ENCODE assay signal across 13 cellular contexts in genomic region chr12:124386059-124386458, GRCh38.
DNase-seq lines count a peak whose midpoint lies in the region; ATAC-seq and TF ChIP-seq lines count a peak whose summit lies in the region.
"Had no signal": no experiment of that assay in that cellular context is flagged by ENCODE, and none has a peak within 500 bp of the region (broad histone marks: within the 10 kb centered on the region; RNA-seq: fewer than 3 reads in every experiment).

No MANE protein-coding gene starts in this region.

- H3K4me3 ChIP-seq in fibroblast of villous mesenchyme (ENCODE audit: low read depth, low read length): peak overlapping the region; percentile 35
- peak overlapping the region; percentile 79 for H3K4me3 ChIP-seq in psoas muscle
- no peak overlapping the region for H3K4me3 ChIP-seq in right lobe of liver
- H3K4me3 ChIP-seq: GM12878, neural progenitor cell had no signal

- H3K27ac ChIP-seq in C4-2B (peak overlapping the region; percentile 94; the same call in 1 of the 2 replicates), psoas muscle (peak overlapping the region; percentile 96), right lobe of liver (no peak overlapping the region)
- H3K27ac ChIP-seq: KMS-11, neural progenitor cell had no signal

- TF ChIP-seq CTCF in C4-2B (conservative IDR thresholded peaks at IDR 0.05) (no peak), fibroblast of villous mesenchyme (IDR thresholded peaks at IDR 0.05; ENCODE audit: insufficient read depth, low read depth, low read length) (no peak), psoas muscle (IDR thresholded peaks at IDR 0.05) (no peak), right lobe of liver (IDR thresholded peaks at IDR 0.05) (no peak)

- no peaks in the 10 kb centered on the region for H3K9me3 ChIP-seq in psoas muscle
- no peaks in the 10 kb centered on the region for H3K9me3 ChIP-seq in right lobe of liver

- intact Hi-C loops in psoas muscle (cut with DNase I): loop anchor here in 1 of 2 donors (2.0 to 5.0 kb wide), 2 partner anchors 17 to 131 kb away; no protein-coding TSS in a partner anchor
- intact Hi-C loops in right lobe of liver (cut with DNase I): no loop called here

- H3K4me1 ChIP-seq in psoas muscle: peaks cover 81% of the 10 kb centered on the region
- H3K4me1 ChIP-seq in right lobe of liver: peaks cover 2 to 52% (median 27%) of the 10 kb centered on the region in 4 donors

- H3K36me3 ChIP-seq in psoas muscle (ENCODE audit: insufficient read depth in 1 of 2, low read depth in 1 of 2) (peaks cover 0 to 35% of the 10 kb centered on the region in 2 donors), right lobe of liver (no peaks in the 10 kb centered on the region)
- H3K36me3 ChIP-seq: neural progenitor cell had no signal

- WGBS in psoas muscle, 3 donors: 5 to 13% (median 9%) methylated on average over 17 of the region's 17 CpGs
- WGBS in right lobe of liver (ENCODE audit: insufficient coverage, low coverage, low lambda C conversion rate, missing lambda C conversion rate): 98% methylated on average over 9 of the region's 17 CpGs

- peak; percentile 40 for DNase-seq in SK-N-DZ (ENCODE audit: low spot score)
- peak; percentile 59 for DNase-seq in fibroblast of villous mesenchyme (ENCODE audit: low read depth)
- DNase-seq in psoas muscle: peak; percentile 66 to 85
- DNase-seq in right lobe of liver: no peak
- DNase-seq: CD8-positive, alpha-beta T cell; T-helper 2 cell had no signal

- no peaks in the 10 kb centered on the region for H3K27me3 ChIP-seq in psoas muscle (ENCODE audit: insufficient read depth in 3 of 3, low read length in 2 of 3)
- H3K27me3 ChIP-seq in right lobe of liver: no peaks in the 10 kb centered on the region

- TF ChIP-seq POLR2A in right lobe of liver (IDR thresholded peaks at IDR 0.05): no peak

- ATAC-seq in psoas muscle (peak in 3 of 4 donors; percentile 3 to 29 (median 8)), right lobe of liver (no peak), HG03108 (IDR thresholded peaks at IDR 0.05; ENCODE audit: unreplicated experiment) (no peak), HG02938 (IDR thresholded peaks at IDR 0.05; ENCODE audit: unreplicated experiment) (no peak), GM18511 (IDR thresholded peaks at IDR 0.05; ENCODE audit: unreplicated experiment) (no peak)
- ATAC-seq: CD8-positive, alpha-beta T cell; GM12878 had no signal

Comparison
In these comparisons a context has a peak if more than half of its experiments do, and no peak if none do; other contexts are left out.
1. H3K27ac ChIP-seq: peak in C4-2B (single experiment) and psoas muscle (single experiment); none in right lobe of liver (0 of 3).
2. DNase-seq: peak in SK-N-DZ (single experiment), fibroblast of villous mesenchyme (single experiment) and psoas muscle (2 of 2); none in right lobe of liver (0 of 3).
3. H3K4me3 ChIP-seq: peak in fibroblast of villous mesenchyme (single experiment) and psoas muscle (single experiment); none in right lobe of liver (0 of 3).
4. ATAC-seq: peak in psoas muscle (3 of 4); none in right lobe of liver (0 of 4), HG03108 (single experiment), HG02938 (single experiment) and GM18511 (single experiment).